In the genomic region with DNA sequence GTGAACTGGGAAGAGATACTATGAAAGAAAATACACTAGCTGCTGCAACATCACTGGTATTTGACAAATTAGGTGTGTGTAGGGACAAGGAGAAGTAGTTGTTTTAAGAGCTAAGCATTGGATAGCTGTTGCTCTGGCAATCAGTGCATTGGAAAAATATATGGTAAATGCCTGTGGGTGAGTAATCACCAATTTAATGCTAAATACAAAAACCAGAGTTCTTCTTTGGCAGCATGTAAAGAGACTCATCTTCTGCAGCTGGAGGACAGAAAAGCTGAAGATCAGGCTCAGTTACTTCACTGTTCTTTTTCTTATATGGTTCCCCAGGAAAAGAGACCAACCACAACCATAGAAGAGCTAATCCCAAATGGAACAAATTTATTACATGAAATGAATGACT, we compare ENCODE assay signal across 23 cellular contexts.
"Had no signal": no experiment of that assay in that cellular context is flagged by ENCODE, and none has a peak within 500 bp of the region (broad histone marks: within the 10 kb centered on the region; RNA-seq: fewer than 3 reads in every experiment).

No MANE protein-coding gene starts in this region.

- H3K4me2 ChIP-seq: SK-N-SH had no signal

- H3K4me1 ChIP-seq: Peyer's patch, SJSA1 had no signal

- H3K36me3 ChIP-seq: Peyer's patch, SJSA1 had no signal

- H3K4me3 ChIP-seq: Peyer's patch, SJSA1 had no signal

- FAIRE-seq: TTC549 had no signal

- ATAC-seq: activated CD4-positive, alpha-beta T cell treated with anti-CD3 and anti-CD28 coated beads for 36 hours; activated CD8-positive, alpha-beta T cell treated with anti-CD3 and anti-CD28 coated beads, Interleukin-2, amount 10 ng/mL, durations not matched to agents 7 days and 5 days; PC-3 had no signal

- H3K9me3 ChIP-seq: Peyer's patch, SJSA1, SK-N-SH had no signal

- H3K27me3 ChIP-seq: Peyer's patch, SJSA1 had no signal

- H3K27ac ChIP-seq: Peyer's patch, SJSA1 had no signal

- H3K9me2 ChIP-seq: SK-N-SH had no signal

- H3K9ac ChIP-seq: SK-N-SH had no signal

- DNase-seq: activated CD4-positive, alpha-beta T cell treated with anti-CD3 and anti-CD28 coated beads for 36 hours; activated CD4-positive, alpha-beta T cell treated with anti-CD3 and anti-CD28 coated beads, Interleukin-2, amount 10 ng/mL, durations not matched to agents 7 days and 5 days; activated CD4-positive, alpha-beta T cell treated with anti-CD3 and anti-CD28 coated beads, Interleukin-2, amount 50 U/mL, for 48 hours; activated CD8-positive, alpha-beta T cell treated with anti-CD3 and anti-CD28 coated beads, Interleukin-2, amount 10 ng/mL, durations not matched to agents 7 days and 5 days; activated gamma-delta T cell; activated naive CD4-positive, alpha-beta T cell treated with Interleukin-2 at 50 U/mL for 16 hours; activated naive CD8-positive, alpha-beta T cell treated with anti-CD3 and anti-CD28 coated beads, Interleukin-2, amount 10 ng/mL, durations not matched to agents 7 days and 5 days; activated T-cell treated with anti-CD3 and anti-CD28 coated beads, Interleukin-2, amount 50 U/mL, for 24 hours; NCI-H1048; NCI-H1105 treated with DMSO at 0.1 percent for 48 hours; NCI-H1436; NCI-H1694; NCI-H1930; NCI-H2081 treated with DMSO at 0.1 percent for 48 hours; NCI-H226; NCI-H524 treated with DMSO at 0.1 percent for 48 hours; PC-3; Peyer's patch; RPMI8226; SHP77 treated with DMSO at 0.1 percent for 48 hours; SK-N-SH had no signal
